ENCODE assay signal across 8 cellular contexts in the genomic region with DNA sequence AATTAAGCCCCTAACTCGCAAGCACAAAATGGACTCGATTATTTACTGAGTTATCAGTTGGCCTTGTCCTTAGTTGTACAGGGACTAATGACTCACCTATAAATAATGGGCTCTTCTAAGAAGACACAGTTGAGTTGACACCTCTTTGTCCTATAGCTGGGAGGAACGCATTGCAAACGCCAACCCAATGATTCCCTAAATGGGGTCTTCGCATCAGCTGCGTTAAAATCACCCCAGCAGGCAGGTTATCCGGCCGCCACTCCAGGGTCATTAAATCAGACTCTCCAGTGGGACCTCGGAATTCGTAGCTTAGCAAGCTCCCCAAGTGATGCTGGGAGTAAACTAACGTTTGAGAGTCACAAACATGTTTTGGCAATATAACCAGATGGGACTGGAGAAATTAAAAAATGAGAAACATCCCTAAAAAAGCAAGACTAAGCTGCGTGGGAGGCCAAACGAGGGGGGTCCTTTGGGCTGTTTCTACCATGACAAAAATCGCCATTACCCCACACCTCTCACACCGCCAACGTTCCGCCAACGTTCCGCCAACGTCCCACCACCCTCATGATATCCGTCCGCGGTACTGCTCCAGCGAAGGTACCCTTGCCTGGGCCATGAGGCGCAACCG. TPM values are rescaled to one million over a fixed set of nuclear protein-coding genes. Genes with fewer than 3 reads are reported as not detected.
DNase-seq lines count a peak whose midpoint lies in the region; ATAC-seq and TF ChIP-seq lines count a peak whose summit lies in the region.

No MANE protein-coding gene starts in this region.

- H3K36me3 Mint-ChIP-seq in natural killer cell treated with Interleukin-12 subunit alpha and Interleukin-12 subunit beta and Interleukin-15 and Interleukin-18, amount 100 ng/mL, for 72 hours, result peaks cover 17% of the 10 kb centered on the region

- H3K27ac ChIP-seq in coronary artery, result peak overlapping the region; percentile 97

- peaks cover 27% of the 10 kb centered on the region for H3K36me3 ChIP-seq in NT2/D1 (ENCODE audit: insufficient read depth, insufficient read length, low read length)

- H3K9ac ChIP-seq in NT2/D1 (ENCODE audit: insufficient read length, low read depth), result peak overlapping the region; percentile 92

- H3K9me3 ChIP-seq in NT2/D1 (ENCODE audit: insufficient read depth, low read length), result no peaks in the 10 kb centered on the region

- no peaks in the 10 kb centered on the region for H3K9me3 Mint-ChIP-seq in natural killer cell treated with Interleukin-12 subunit alpha and Interleukin-12 subunit beta and Interleukin-15 and Interleukin-18, amount 100 ng/mL, for 72 hours

- H3K27me3 ChIP-seq in NT2/D1 (ENCODE audit: insufficient read depth, insufficient read length), result no peaks in the 10 kb centered on the region

- H3K27ac Mint-ChIP-seq in natural killer cell treated with Interleukin-12 subunit alpha and Interleukin-12 subunit beta and Interleukin-15 and Interleukin-18, amount 100 ng/mL, for 72 hours, result peak overlapping the region; percentile 90 to 95

- ATAC-seq in natural killer cell treated with Interleukin-12 subunit alpha and Interleukin-12 subunit beta and Interleukin-15 and Interleukin-18, amount 100 ng/mL, for 72 hours, result no peak
- ATAC-seq in HG02884 (IDR thresholded peaks at IDR 0.05; ENCODE audit: unreplicated experiment), result no peak

- H3K4me1 ChIP-seq in NT2/D1 (ENCODE audit: insufficient read depth, insufficient read length), result peaks cover 15% of the 10 kb centered on the region

- peak; percentile 30 for DNase-seq in ELF-1 (ENCODE audit: low read depth, low spot score)
- DNase-seq in NT2/D1 (ENCODE audit: low read depth, low spot score), result no peak
- DNase-seq in coronary artery (ENCODE audit: low spot score), result no peak
- DNase-seq in natural killer cell treated with Interleukin-12 subunit alpha and Interleukin-12 subunit beta and Interleukin-15 and Interleukin-18, amount 100 ng/mL, for 72 hours (ENCODE audit: low spot score), result no peak
- no peak for DNase-seq in NCI-H2196 (lab: John Stamatoyannopoulos, UW; ENCODE audit: unreplicated experiment)
- no peak for DNase-seq in cerebellar cortex (ENCODE audit: low spot score)
- DNase-seq in AG08396 (ENCODE audit: low spot score), result no peak

- H3K27me3 Mint-ChIP-seq in natural killer cell treated with Interleukin-12 subunit alpha and Interleukin-12 subunit beta and Interleukin-15 and Interleukin-18, amount 100 ng/mL, for 72 hours, result peaks cover 0 to 2% of the 10 kb centered on the region in 2 donors

- peaks cover 43 to 52% of the 10 kb centered on the region in 2 donors for H3K4me1 Mint-ChIP-seq in natural killer cell treated with Interleukin-12 subunit alpha and Interleukin-12 subunit beta and Interleukin-15 and Interleukin-18, amount 100 ng/mL, for 72 hours (ENCODE audit: low read depth in 2 of 2)

- H3K4me3 Mint-ChIP-seq in natural killer cell treated with Interleukin-12 subunit alpha and Interleukin-12 subunit beta and Interleukin-15 and Interleukin-18, amount 100 ng/mL, for 72 hours, result peak overlapping the region; percentile 81

- H3K4me3 ChIP-seq in NT2/D1 (ENCODE audit: insufficient read length, low read depth) (peak overlapping the region; percentile 81), coronary artery (peak overlapping the region; percentile 77)

- no peak for TF ChIP-seq CTCF in coronary artery (IDR thresholded peaks at IDR 0.05)

RNA-seq across cellular contexts. Expression of a gene that starts 0.9 kb away (rescaled TPM):
- total RNA-seq in natural killer cell treated with Interleukin-12 subunit alpha and Interleukin-12 subunit beta and Interleukin-15 and Interleukin-18, amount 100 ng/mL, for 72 hours, result 100 to 1,000 TPM; 103 to 153 TPM

RNA-seq across cellular contexts. Expression of a gene that starts 9.6 kb away (rescaled TPM):
- total RNA-seq in natural killer cell treated with Interleukin-12 subunit alpha and Interleukin-12 subunit beta and Interleukin-15 and Interleukin-18, amount 100 ng/mL, for 72 hours, result 10 to 100 TPM; 14.9 to 32.9 TPM

RNA-seq across cellular contexts. Expression of a gene that starts 54.1 kb away (rescaled TPM):
- 10 to 100 TPM; 51.8 to 58.5 TPM for total RNA-seq in natural killer cell treated with Interleukin-12 subunit alpha and Interleukin-12 subunit beta and Interleukin-15 and Interleukin-18, amount 100 ng/mL, for 72 hours
